Comparison of ENCODE assay signal across 8 cellular contexts in the genomic region with DNA sequence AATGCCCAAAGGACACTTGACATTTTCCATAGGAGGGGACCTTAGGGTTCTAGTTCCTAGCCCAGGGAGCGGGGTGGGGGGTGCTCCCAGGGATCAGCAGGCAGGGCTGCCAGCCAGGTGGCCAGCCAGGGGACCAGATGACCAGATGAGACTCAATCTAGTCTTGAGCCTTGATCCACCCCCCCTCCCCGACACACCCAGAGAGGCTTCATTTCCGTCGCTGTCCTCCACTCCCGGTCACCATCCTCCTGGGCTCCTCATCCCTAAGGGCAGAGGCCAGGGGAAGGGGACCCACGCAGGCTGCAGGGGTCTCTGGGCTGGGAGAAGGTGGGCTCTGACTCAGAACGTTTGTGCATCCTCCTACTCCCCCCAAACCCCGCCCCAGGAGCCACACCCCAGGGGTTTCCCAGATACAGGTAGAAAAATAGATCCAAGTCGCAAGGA. TPM values are rescaled to one million over a fixed set of nuclear protein-coding genes. Genes with fewer than 3 reads are reported as not detected.
DNase-seq lines count a peak whose midpoint lies in the region; ATAC-seq and TF ChIP-seq lines count a peak whose summit lies in the region.

No MANE protein-coding gene starts in this region.

- H3K9ac ChIP-seq in SK-N-SH, result peak overlapping the region; percentile 96

- no peak for TF ChIP-seq EP300 in SK-N-SH (IDR thresholded peaks at IDR 0.05; ENCODE audit: borderline replicate concordance in 1 of 2, low read depth in 1 of 2, low read length in 1 of 2)

- CTCF ChIA-PET in SK-N-SH (lab: Yijun Ruan, JAX), result interaction anchor here (1.2 to 3.2 kb wide), 3 partner anchors 8 to 18 kb away, joined by 3 to 19 read pairs (median 4); no protein-coding TSS in a partner anchor

- H3K27ac ChIP-seq in SK-N-SH (ENCODE audit: low read depth in 2 of 2, low read length in 1 of 2) (peak overlapping the region in 1 of 2 experiments; percentile 88; a peak in 2 of 4 replicates), neutrophil (no peak overlapping the region), thyroid gland (no peak overlapping the region)
- peak overlapping the region; percentile 47 for H3K27ac ChIP-seq in effector memory CD4-positive, alpha-beta T cell (ENCODE audit: insufficient read depth, low read length, poor library complexity, severe bottlenecking)

- peak overlapping the region; percentile 99 for H3K4me2 ChIP-seq in SK-N-SH

- WGBS in SK-N-SH (ENCODE audit: low lambda C conversion rate), result 14% methylated on average over 8 of the region's 9 CpGs
- WGBS in thyroid gland, 2 donors, result 50 to 59% methylated on average over 7 to 9 of the region's 9 CpGs

- TF ChIP-seq POLR2A in thyroid gland (IDR thresholded peaks at IDR 0.05), result no peak

- H3K4me1 ChIP-seq in SK-N-SH (ENCODE audit: control insufficient read depth in 1 of 2, insufficient read depth in 2 of 2, low read depth in 1 of 2, low read length in 1 of 2), result peaks cover 23 to 38% of the 10 kb centered on the region in 2 experiments; a peak in 3 of 4 replicates
- H3K4me1 ChIP-seq in effector memory CD4-positive, alpha-beta T cell (ENCODE audit: control insufficient read depth, insufficient read depth, low read length, poor library complexity, severe bottlenecking), result peaks cover 32% of the 10 kb centered on the region
- peaks cover 25 to 27% of the 10 kb centered on the region in 2 experiments for H3K4me1 ChIP-seq in neutrophil (ENCODE audit: control insufficient read depth in 1 of 2, insufficient read depth in 1 of 2, low read depth in 1 of 2, low read length in 1 of 2)
- H3K4me1 ChIP-seq in thyroid gland, result peaks cover 12 to 29% of the 10 kb centered on the region in 2 donors

- H3K9me3 ChIP-seq in SK-N-SH, result no peaks in the 10 kb centered on the region
- H3K9me3 ChIP-seq in effector memory CD4-positive, alpha-beta T cell (ENCODE audit: control insufficient read depth, low read length), result no peaks in the 10 kb centered on the region
- H3K9me3 ChIP-seq in neutrophil, result no peaks in the 10 kb centered on the region
- no peaks in the 10 kb centered on the region for H3K9me3 ChIP-seq in thyroid gland

- peaks cover 0 to 27% of the 10 kb centered on the region in 2 experiments for H3K36me3 ChIP-seq in SK-N-SH (replicated peaks in 1 of 2; ENCODE audit: control insufficient read depth in 1 of 2, insufficient read depth in 2 of 2, low read length in 1 of 2)
- H3K36me3 ChIP-seq in effector memory CD4-positive, alpha-beta T cell (ENCODE audit: control insufficient read depth, insufficient read depth, low read length), result peaks cover 3% of the 10 kb centered on the region
- H3K36me3 ChIP-seq in neutrophil, result no peaks in the 10 kb centered on the region
- no peaks in the 10 kb centered on the region for H3K36me3 ChIP-seq in thyroid gland

- H3K27me3 ChIP-seq in SK-N-SH (ENCODE audit: insufficient read depth) (no peaks in the 10 kb centered on the region), neutrophil (peaks cover 98% of the 10 kb centered on the region), thyroid gland (no peaks in the 10 kb centered on the region)
- no peaks in the 10 kb centered on the region for H3K27me3 ChIP-seq in effector memory CD4-positive, alpha-beta T cell (replicated peaks; ENCODE audit: control insufficient read depth, insufficient read depth, low read length, poor library complexity, severe bottlenecking)

- H4K20me1 ChIP-seq in SK-N-SH (ENCODE audit: insufficient read depth), result peaks cover 48% of the 10 kb centered on the region

- peak; percentile 23 for DNase-seq in COLO668 (lab: John Stamatoyannopoulos, UW; ENCODE audit: unreplicated experiment)
- peak; percentile 57 for DNase-seq in SK-N-SH
- DNase-seq in effector memory CD4-positive, alpha-beta T cell, result no peak
- no peak for DNase-seq in GM19238 (ENCODE audit: insufficient read length, low spot score)
- DNase-seq in activated gamma-delta T cell (lab: John Stamatoyannopoulos, UW), result no peak
- DNase-seq in thyroid gland, result no peak

- TF ChIP-seq CTCF in SK-N-SH (IDR thresholded peaks at IDR 0.05), result no peak
- no peak for TF ChIP-seq CTCF in neutrophil (IDR thresholded peaks at IDR 0.05)
- no peak for TF ChIP-seq CTCF in thyroid gland (IDR thresholded peaks at IDR 0.05)

- POLR2A ChIA-PET in SK-N-SH (lab: Yijun Ruan, JAX), result no interaction called here

- H2AFZ ChIP-seq in SK-N-SH (ENCODE audit: low read depth), result no peak overlapping the region

- ATAC-seq in HG03108 (IDR thresholded peaks at IDR 0.05; ENCODE audit: unreplicated experiment), result no peak

- H3K9me2 ChIP-seq in SK-N-SH, result no peaks in the 10 kb centered on the region

- peaks cover 58% of the 10 kb centered on the region for H3K79me2 ChIP-seq in SK-N-SH (ENCODE audit: insufficient read depth)

- TF ChIP-seq RAD21 in SK-N-SH (IDR thresholded peaks at IDR 0.05; ENCODE audit: low read length), result no peak

- intact Hi-C loops in thyroid gland (cut with DNase I), result no loop called here

- H3K4me3 ChIP-seq in SK-N-SH (ENCODE audit: low read depth in 2 of 2, low read length in 1 of 2) (peak overlapping the region; percentile 75 to 87), neutrophil (ENCODE audit: low read depth in 1 of 2, low read length in 1 of 2) (peak overlapping the region; percentile 54 to 61), thyroid gland (replicated peaks in 1 of 3) (peak overlapping the region in 1 of 3 donors; percentile 89)
- H3K4me3 ChIP-seq in effector memory CD4-positive, alpha-beta T cell (ENCODE audit: insufficient read depth, low read depth, low read length, poor library complexity, severe bottlenecking), result peak overlapping the region; percentile 86

- H3F3A ChIP-seq in SK-N-SH (replicated peaks; ENCODE audit: insufficient read depth), result peaks cover 29% of the 10 kb centered on the region

TF ChIP-seq in SK-N-SH, 30 proteins besides CTCF, POLR2A, EP300 and RAD21:
- TF ChIP-seq, protein P1, sequence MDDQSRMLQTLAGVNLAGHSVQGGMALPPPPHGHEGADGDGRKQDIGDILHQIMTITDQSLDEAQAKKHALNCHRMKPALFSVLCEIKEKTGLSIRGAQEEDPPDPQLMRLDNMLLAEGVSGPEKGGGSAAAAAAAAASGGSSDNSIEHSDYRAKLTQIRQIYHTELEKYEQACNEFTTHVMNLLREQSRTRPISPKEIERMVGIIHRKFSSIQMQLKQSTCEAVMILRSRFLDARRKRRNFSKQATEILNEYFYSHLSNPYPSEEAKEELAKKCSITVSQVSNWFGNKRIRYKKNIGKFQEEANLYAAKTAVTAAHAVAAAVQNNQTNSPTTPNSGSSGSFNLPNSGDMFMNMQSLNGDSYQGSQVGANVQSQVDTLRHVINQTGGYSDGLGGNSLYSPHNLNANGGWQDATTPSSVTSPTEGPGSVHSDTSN (IDR thresholded peaks at IDR 0.05), result no peak

RNA-seq across cellular contexts. Expression of a gene that starts 1.0 kb away (rescaled TPM):
- polyA plus RNA-seq in SK-N-SH (2012; rRNA removed), result 81.2 and 91.1 TPM in 2 replicates
- 40.6 and 54.4 TPM in 2 replicates for polyA plus RNA-seq in SK-N-SH (2012; cell fraction: cytosol; rRNA removed)
- 330 and 340 TPM in 2 replicates for polyA plus RNA-seq in SK-N-SH (2012; cell fraction: nucleus; rRNA removed)
- 1 to 10 TPM; 4.4 to 9.5 (median 7.2) TPM for total RNA-seq in thyroid gland

RNA-seq across cellular contexts. Expression of a gene that starts 20.1 kb away (rescaled TPM):
- 29.9 and 33.7 TPM in 2 replicates for polyA plus RNA-seq in SK-N-SH (2012; rRNA removed)
- polyA plus RNA-seq in SK-N-SH (2012; cell fraction: cytosol; rRNA removed), result 14.8 and 23.2 TPM in 2 replicates
- polyA plus RNA-seq in SK-N-SH (2012; cell fraction: nucleus; rRNA removed), result 32.1 and 34.9 TPM in 2 replicates
- 10 to 100 TPM; 39.5 to 75.8 (median 67.1) TPM for total RNA-seq in thyroid gland

RNA-seq across cellular contexts. Expression of a gene that starts 35.1 kb away (rescaled TPM):
- polyA plus RNA-seq in SK-N-SH (2012; rRNA removed), result 174 and 206 TPM in 2 replicates
- polyA plus RNA-seq in SK-N-SH (2012; cell fraction: cytosol; rRNA removed), result 167 and 190 TPM in 2 replicates
- 151 and 156 TPM in 2 replicates for polyA plus RNA-seq in SK-N-SH (2012; cell fraction: nucleus; rRNA removed)
- total RNA-seq in thyroid gland, result 10 to 100 TPM; 58.3 to 78.0 (median 64.9) TPM

RNA-seq across cellular contexts. Expression of a gene that starts 35.2 kb away (rescaled TPM):
- 10.6 and 11.0 TPM in 2 replicates for polyA plus RNA-seq in SK-N-SH (2012; rRNA removed)
- 8.0 and 10.5 TPM in 2 replicates for polyA plus RNA-seq in SK-N-SH (2012; cell fraction: cytosol; rRNA removed)
- 7.5 and 8.0 TPM in 2 replicates for polyA plus RNA-seq in SK-N-SH (2012; cell fraction: nucleus; rRNA removed)
- total RNA-seq in thyroid gland, result 10 to 100 TPM in 3 of 4 donors, 1 to 10 TPM in 1; 9.0 to 19.1 (median 14.8) TPM

RNA-seq across cellular contexts. Expression of a gene that starts 50.8 kb away (rescaled TPM):
- polyA plus RNA-seq in SK-N-SH (2012; rRNA removed), result 5.7 and 7.4 TPM in 2 replicates
- 3.7 and 5.9 TPM in 2 replicates for polyA plus RNA-seq in SK-N-SH (2012; cell fraction: cytosol; rRNA removed)
- polyA plus RNA-seq in SK-N-SH (2012; cell fraction: nucleus; rRNA removed), result 5.7 and 10.9 TPM in 2 replicates
- 1 to 10 TPM; 3.9 to 5.6 (median 4.7) TPM for total RNA-seq in thyroid gland

Comparison
In these comparisons a context has a peak if more than half of its experiments do, and no peak if none do; other contexts are left out.
1. DNase-seq: peak in COLO668 (single experiment) and SK-N-SH (single experiment); none in effector memory CD4-positive, alpha-beta T cell (0 of 3), GM19238 (single experiment), activated gamma-delta T cell (single experiment) and thyroid gland (0 of 2).